ENCODE assay signal across 28 cellular contexts in the genomic region with DNA sequence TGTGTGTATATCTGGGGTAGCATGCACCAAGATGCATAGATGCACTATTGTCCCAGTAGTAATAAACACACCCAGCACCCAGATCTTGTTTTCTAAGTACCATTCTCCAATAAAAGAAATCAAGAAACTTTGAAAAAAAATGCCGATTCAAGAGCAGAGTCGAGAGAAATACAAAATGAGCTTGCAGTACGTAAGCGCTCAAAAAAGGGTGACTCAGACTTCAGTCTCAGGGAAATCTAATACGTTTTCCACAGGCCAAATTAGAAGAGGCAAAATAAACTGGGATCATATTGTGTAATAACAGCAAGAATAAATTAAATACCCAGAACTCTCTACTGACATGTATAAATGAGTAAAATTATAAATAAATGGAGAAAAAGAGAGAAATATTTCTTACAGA.
"Had no signal": no experiment of that assay in that cellular context is flagged by ENCODE, and none has a peak within 500 bp of the region (broad histone marks: within the 10 kb centered on the region; RNA-seq: fewer than 3 reads in every experiment).

No MANE protein-coding gene starts in this region.

- H3K4me1 Mint-ChIP-seq: immature natural killer cell; naive B cell; stimulated activated naive B cell treated with anti-CD40 and anti-IgM and Interleukin-4, amounts not matched to agents 10 μg/mL and 1 μg/mL and 100 μg/mL, for 72 hours had no signal

- H3K9me3 ChIP-seq: thyroid gland, upper lobe of right lung had no signal

- DNase-seq: activated CD4-positive, alpha-beta T cell treated with anti-CD3 and anti-CD28 coated beads for 1 hour; activated CD4-positive, alpha-beta T cell treated with anti-CD3 and anti-CD28 coated beads, Interleukin-2, amount 50 U/mL, for 1 hour; activated CD8-positive, alpha-beta T cell treated with anti-CD3 and anti-CD28 coated beads for 36 hours; activated T-cell treated with anti-CD3 and anti-CD28 coated beads, Interleukin-2, amount 50 U/mL, for 4 hours; anterior cingulate cortex; brain microvascular endothelial cell; central memory CD4-positive, alpha-beta T cell; foreskin keratinocyte; heart left ventricle; hypothalamus; immature natural killer cell; naive B cell; psoas muscle; right cardiac atrium; stimulated activated CD4-positive, alpha-beta T cell treated with anti-CD3 and anti-CD28 coated beads, Interleukin-15, amount 100 ng/mL, for 24 hours; stimulated activated CD4-positive, alpha-beta T cell treated with anti-CD3 and anti-CD28 coated beads, Interleukin-2, amount 100 ng/mL, for 24 hours; stimulated activated naive B cell treated with anti-CD40 and anti-IgM and Interleukin-4, amounts not matched to agents 10 μg/mL and 1 μg/mL and 100 μg/mL, for 72 hours; stomach; T-helper 2 cell; thyroid gland; upper lobe of right lung had no signal

- H3K4me3 ChIP-seq: heart left ventricle, psoas muscle, stomach, thyroid gland, upper lobe of right lung had no signal

- H3K4me1 ChIP-seq: foreskin keratinocyte, heart left ventricle, parathyroid adenoma, psoas muscle, stomach, thyroid gland, upper lobe of right lung had no signal

- H3K27me3 ChIP-seq: brain microvascular endothelial cell, foreskin keratinocyte, heart left ventricle, stomach, thyroid gland, upper lobe of right lung had no signal

- H3K79me2 ChIP-seq: parathyroid adenoma had no signal

- ATAC-seq: activated CD8-positive, alpha-beta T cell treated with anti-CD3 and anti-CD28 coated beads for 36 hours; activated naive CD4-positive, alpha-beta T cell treated with anti-CD3 and anti-CD28 coated beads, Interleukin-2, amount 50 U/mL, for 72 hours; activated T-cell treated with anti-CD3 and anti-CD28 coated beads, Interleukin-2, amount 50 U/mL, for 4 hours; foreskin keratinocyte; heart left ventricle; psoas muscle; right cardiac atrium; stimulated activated naive B cell treated with anti-CD40 and anti-IgM and Interleukin-4, amounts not matched to agents 10 μg/mL and 1 μg/mL and 100 μg/mL, for 72 hours; upper lobe of right lung; WTC11 had no signal

- H3K27ac Mint-ChIP-seq: activated CD8-positive, alpha-beta T cell treated with anti-CD3 and anti-CD28 coated beads for 36 hours; activated naive CD4-positive, alpha-beta T cell treated with anti-CD3 and anti-CD28 coated beads, Interleukin-2, amount 50 U/mL, for 72 hours; activated T-helper 2 cell treated with anti-CD3 and anti-CD28 coated beads, Interferon-gamma antibody, Interleukin-2, Interleukin-4, amounts not matched to agents 10 μg/mL and 5 μg/mL and 100 μg/mL, durations not matched to agents 14 hours and 24 hours and 36 hours; dendritic cell treated with granulocyte-macrophage colony-stimulating factor and Interleukin-4, amounts not matched to agents 40 ng/mL and 50 ng/mL, for 4 days; immature natural killer cell; mesothelial cell of epicardium; naive B cell; stimulated activated naive B cell treated with anti-CD40 and anti-IgM and Interleukin-4, amounts not matched to agents 10 μg/mL and 1 μg/mL and 100 μg/mL, for 72 hours had no signal

- H3K27me3 Mint-ChIP-seq: activated CD8-positive, alpha-beta T cell treated with anti-CD3 and anti-CD28 coated beads for 36 hours; dendritic cell treated with granulocyte-macrophage colony-stimulating factor and Interleukin-4, amounts not matched to agents 40 ng/mL and 50 ng/mL, for 4 days; naive B cell; stimulated activated naive B cell treated with anti-CD40 and anti-IgM and Interleukin-4, amounts not matched to agents 10 μg/mL and 1 μg/mL and 100 μg/mL, for 72 hours had no signal

- H3K36me3 ChIP-seq: brain microvascular endothelial cell, heart left ventricle, stomach, thyroid gland, upper lobe of right lung had no signal

- FAIRE-seq: endometrium had no signal

- H3K27ac ChIP-seq: brain microvascular endothelial cell, foreskin keratinocyte, heart left ventricle, parathyroid adenoma, psoas muscle, stomach, thyroid gland, upper lobe of right lung had no signal

- H3K4me3 Mint-ChIP-seq: activated CD8-positive, alpha-beta T cell treated with anti-CD3 and anti-CD28 coated beads for 36 hours; activated T-cell treated with anti-CD3 and anti-CD28 coated beads, Interleukin-2, amount 50 U/mL, for 4 hours; dendritic cell treated with granulocyte-macrophage colony-stimulating factor and Interleukin-4, amounts not matched to agents 40 ng/mL and 50 ng/mL, for 4 days; immature natural killer cell; mesothelial cell of epicardium; naive B cell; stimulated activated naive B cell treated with anti-CD40 and anti-IgM and Interleukin-4, amounts not matched to agents 10 μg/mL and 1 μg/mL and 100 μg/mL, for 72 hours; WTC11 had no signal

- H3K36me3 Mint-ChIP-seq: immature natural killer cell; stimulated activated naive B cell treated with anti-CD40 and anti-IgM and Interleukin-4, amounts not matched to agents 10 μg/mL and 1 μg/mL and 100 μg/mL, for 72 hours had no signal

- H2AFZ ChIP-seq: parathyroid adenoma had no signal

- H3K9ac ChIP-seq: parathyroid adenoma had no signal
